In the genomic region with DNA sequence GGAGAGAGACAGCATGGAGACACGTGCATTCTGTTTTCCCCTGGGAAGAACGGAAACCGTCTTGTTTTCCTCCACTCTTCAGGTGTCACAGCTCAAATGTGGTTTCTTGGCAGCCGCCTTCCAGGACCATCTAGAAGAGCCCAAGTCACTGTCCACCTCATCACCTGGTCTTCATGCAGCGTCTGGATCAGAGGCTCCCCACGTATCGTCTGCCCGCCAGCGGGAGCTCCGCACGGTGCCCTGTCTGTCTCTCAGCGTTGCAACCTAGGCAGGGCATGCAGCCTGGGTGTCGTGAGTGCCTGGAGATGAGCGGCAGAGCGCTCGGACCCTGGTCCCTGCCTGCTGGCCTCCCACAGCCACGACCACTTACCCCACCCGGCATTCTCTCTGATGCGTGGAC, we compare ENCODE assay signal across 34 cellular contexts.
"Had no signal": no experiment of that assay in that cellular context is flagged by ENCODE, and none has a peak within 500 bp of the region (broad histone marks: within the 10 kb centered on the region; RNA-seq: fewer than 3 reads in every experiment).

No MANE protein-coding gene starts in this region.

- H3K4me3 ChIP-seq: MG63 had no signal

- H3K9me3 ChIP-seq: MG63 had no signal

- H3K36me3 ChIP-seq: MG63 had no signal

- H3K4me2 ChIP-seq: KMS-11 had no signal

- DNase-seq: Karpas-422, Kasumi-1, MG63, MM.1S, MV-4-11, NCI-H1048, NCI-H1092, NCI-H1092 treated with DMSO at 0.1 percent for 48 hours, NCI-H1105, NCI-H1105 treated with DMSO at 0.1 percent for 48 hours, NCI-H1417, NCI-H1417 treated with DMSO at 0.1 percent for 48 hours, NCI-H1436, NCI-H1436 treated with DMSO at 0.1 percent for 48 hours, NCI-H146, NCI-H1694, NCI-H1694 treated with DMSO at 0.1 percent for 48 hours, NCI-H187, NCI-H187 treated with DMSO at 0.1 percent for 48 hours, NCI-H1930, NCI-H2029, NCI-H2029 treated with DMSO at 0.1 percent for 48 hours, NCI-H2081, NCI-H2107, NCI-H2171, NCI-H2171 treated with DMSO at 0.1 percent for 48 hours, NCI-H2227 treated with DMSO at 0.1 percent for 48 hours, NCI-H226, NCI-H345, NCI-H446, NCI-H446 treated with DMSO at 0.1 percent for 48 hours, NCI-H510A, NCI-H510A treated with DMSO at 0.1 percent for 48 hours had no signal

- H3K27ac ChIP-seq: KMS-11 had no signal

- H3K9ac ChIP-seq: KMS-11 had no signal

- H3K27me3 ChIP-seq: MG63 had no signal
